In genomic region chr3:51983578-51984268, GRCh38 we compare ENCODE assay signal across 8 cellular contexts. TPM values are rescaled to one million over a fixed set of nuclear protein-coding genes. Genes with fewer than 3 reads are reported as not detected.
DNase-seq lines count a peak whose midpoint lies in the region; TF ChIP-seq lines count a peak whose summit lies in the region.

No MANE protein-coding gene starts in this region.

- H3K27ac Mint-ChIP-seq in endodermal cell: peak overlapping the region; percentile 97
- peak overlapping the region; percentile 97 for H3K27ac Mint-ChIP-seq in neural crest cell (ENCODE audit: unreplicated experiment)

- no peaks in the 10 kb centered on the region for H4K20me1 ChIP-seq in OCI-LY7 (ENCODE audit: insufficient read depth, low read length)

- intact Hi-C loops in OCI-LY7 (cut with micrococcal nuclease; ENCODE audit: unreplicated experiment): no loop called here

- H3K36me3 ChIP-seq in OCI-LY7 (ENCODE audit: insufficient read depth, low read length) (no peaks in the 10 kb centered on the region), endodermal cell (ENCODE audit: control insufficient read depth, insufficient read depth, low read length) (no peaks in the 10 kb centered on the region)

- 78 to 79% methylated on average over 9 to 22 of the region's 22 CpGs for WGBS in endodermal cell (ENCODE audit: insufficient coverage in 1 of 2, insufficient read length in 1 of 2), 2 experiments

- 0 out of 2 replicates have a peak overlapping the region, but pooled peaks have one; percentile 28 for H2AFZ ChIP-seq in OCI-LY7 (ENCODE audit: low read length)

- H3K36me3 Mint-ChIP-seq in endodermal cell (ENCODE audit: low read depth) (peaks cover 5% of the 10 kb centered on the region), neural crest cell (ENCODE audit: low read depth) (peaks cover 2% of the 10 kb centered on the region)

- no peaks in the 10 kb centered on the region for H3K9me2 ChIP-seq in OCI-LY7 (ENCODE audit: insufficient read depth, low read length)

- H3K27me3 ChIP-seq in endodermal cell (ENCODE audit: control insufficient read depth, insufficient read depth, low read length, poor library complexity, severe bottlenecking): no peaks in the 10 kb centered on the region

- no peak for DNase-seq in OCI-LY7 (ENCODE audit: low spot score)
- no peak for DNase-seq in endodermal cell
- no peak for DNase-seq in neural crest cell (ENCODE audit: low read depth, low spot score)
- no peak for DNase-seq in DMS79 treated with DMSO at 0.1 percent for 48 hours (lab: John Stamatoyannopoulos, UW)
- DNase-seq in putamen (ENCODE audit: low spot score): no peak
- DNase-seq in NOMO-1 treated with dmso at 0.1 percent for 144 hours (lab: John Stamatoyannopoulos, UW; ENCODE audit: unreplicated experiment): no peak
- DNase-seq in T1000 (lab: John Stamatoyannopoulos, UW): no peak

- no peaks in the 10 kb centered on the region for H3K27me3 Mint-ChIP-seq in endodermal cell (ENCODE audit: insufficient read depth)
- H3K27me3 Mint-ChIP-seq in neural crest cell (ENCODE audit: low read depth): peaks cover 2% of the 10 kb centered on the region

- POLR2A ChIA-PET in OCI-LY7 (lab: Charles Lee): interaction anchor here (0.7 to 1.1 kb wide), 2 partner anchors 9 to 136 kb away, joined by 4 read pairs; no protein-coding TSS in a partner anchor

- BruUV-seq in OCI-LY7 (replicated peaks; lab: Mats Ljungman, UMichigan): no TSS peak

- H3K27ac ChIP-seq in C4-2B (peak overlapping the region; percentile 83), OCI-LY7 (ENCODE audit: low read depth, low read length, poor library complexity, severe bottlenecking) (no peak overlapping the region), endodermal cell (ENCODE audit: low read depth, low read length) (peak overlapping the region; percentile 10)

- no peaks in the 10 kb centered on the region for H3K9me3 ChIP-seq in OCI-LY7 (ENCODE audit: low read length)
- H3K9me3 ChIP-seq in endodermal cell (ENCODE audit: control insufficient read depth, low read length): no peaks in the 10 kb centered on the region

- peak overlapping the region; percentile 76 for H3K9ac ChIP-seq in endodermal cell (ENCODE audit: extremely low read depth, low read length, poor library complexity, severe bottlenecking)

- H3K4me1 Mint-ChIP-seq in endodermal cell (peaks cover 8% of the 10 kb centered on the region), neural crest cell (peaks cover 28% of the 10 kb centered on the region)

- peak overlapping the region; percentile 48 for H3K4me3 ChIP-seq in OCI-LY7 (ENCODE audit: low read depth, low read length, poor library complexity, severe bottlenecking)
- peak overlapping the region; percentile 88 for H3K4me3 ChIP-seq in endodermal cell (ENCODE audit: low read length)

- TF ChIP-seq CTCF in C4-2B (conservative IDR thresholded peaks at IDR 0.05) (no peak), OCI-LY7 (conservative IDR thresholded peaks at IDR 0.05; ENCODE audit: low read length) (no peak), endodermal cell (conservative IDR thresholded peaks at IDR 0.05) (no peak), neural crest cell (conservative IDR thresholded peaks at IDR 0.05) (no peak)

- H3K4me3 Mint-ChIP-seq in endodermal cell: peak overlapping the region; percentile 69
- H3K4me3 Mint-ChIP-seq in neural crest cell: peak overlapping the region; percentile 88

- H3K9me3 Mint-ChIP-seq in endodermal cell: no peaks in the 10 kb centered on the region
- H3K9me3 Mint-ChIP-seq in neural crest cell: no peaks in the 10 kb centered on the region

- peaks cover 8% of the 10 kb centered on the region for H3K4me1 ChIP-seq in OCI-LY7 (ENCODE audit: insufficient read depth, low read length, poor library complexity, severe bottlenecking)
- peaks cover 8% of the 10 kb centered on the region for H3K4me1 ChIP-seq in endodermal cell (ENCODE audit: control insufficient read depth, insufficient read depth, low read length)

- CTCF ChIA-PET in OCI-LY7 (lab: Charles Lee; ENCODE audit: unreplicated experiment): no interaction called here

- peak overlapping the region; percentile 57; the same call in 1 of the 2 replicates for H3K4me2 ChIP-seq in OCI-LY7 (ENCODE audit: low read length)

- H3K79me2 ChIP-seq in OCI-LY7 (ENCODE audit: insufficient read depth, low read depth, low read length): no peaks in the 10 kb centered on the region

RNA-seq across cellular contexts. Expression of gene ACY1, which starts 0.4 kb away (rescaled TPM):
- 0.54 and 3.3 TPM in 2 replicates for total RNA-seq in OCI-LY7 (2014; rRNA removed; shearing (Covaris generic))
- total RNA-seq in OCI-LY7 (2022) (4.0 and 5.6 TPM in 2 replicates), endodermal cell (10 to 100 TPM; 58.2 to 69.4 TPM), neural crest cell (29.9 and 32.5 TPM in 2 replicates)
- 26.0 TPM for polyA plus RNA-seq in endodermal cell (2013, experiment 1 of 2)
- polyA plus RNA-seq in endodermal cell (2013, experiment 2 of 2): 22.8 TPM

RNA-seq across cellular contexts. Expression of gene ABHD14A, which starts 8.9 kb away (rescaled TPM):
- total RNA-seq in OCI-LY7 (2014; rRNA removed; shearing (Covaris generic)): 3.7 and 7.5 TPM in 2 replicates
- total RNA-seq in OCI-LY7 (2022) (8.9 and 10.5 TPM in 2 replicates), endodermal cell (10 to 100 TPM in 1 of 2 donors, 1 to 10 TPM in 1; 9.6 to 10.1 TPM), neural crest cell (12.3 and 14.8 TPM in 2 replicates)
- 14.9 TPM for polyA plus RNA-seq in endodermal cell (2013, experiment 1 of 2)
- 15.1 TPM for polyA plus RNA-seq in endodermal cell (2013, experiment 2 of 2)

RNA-seq across cellular contexts. Expression of gene ABHD14B, which starts 9.9 kb away (rescaled TPM):
- 11.3 and 16.1 TPM in 2 replicates for total RNA-seq in OCI-LY7 (2014; rRNA removed; shearing (Covaris generic))
- total RNA-seq in OCI-LY7 (2022) (40.1 and 41.4 TPM in 2 replicates), endodermal cell (10 to 100 TPM; 11.4 to 12.9 TPM), neural crest cell (4.7 and 6.2 TPM in 2 replicates)
- polyA plus RNA-seq in endodermal cell (2013, experiment 1 of 2): 10.4 TPM
- polyA plus RNA-seq in endodermal cell (2013, experiment 2 of 2): 8.6 TPM

RNA-seq across cellular contexts. Expression of gene RPL29, which starts 12.0 kb away (rescaled TPM):
- 1,739 and 1,781 TPM in 2 replicates for total RNA-seq in OCI-LY7 (2014; rRNA removed; shearing (Covaris generic))
- total RNA-seq in OCI-LY7 (2022) (1,513 and 1,535 TPM in 2 replicates), endodermal cell (1,000 to 10,000 TPM; 1,325 to 1,600 TPM), neural crest cell (1,471 and 1,533 TPM in 2 replicates)
- polyA plus RNA-seq in endodermal cell (2013, experiment 1 of 2): 1,775 TPM
- polyA plus RNA-seq in endodermal cell (2013, experiment 2 of 2): 1,656 TPM

RNA-seq across cellular contexts. Expression of gene PCBP4, which starts 16.5 kb away (rescaled TPM):
- total RNA-seq in OCI-LY7 (2014; rRNA removed; shearing (Covaris generic)): 1.4 and 2.0 TPM in 2 replicates
- 12.5 and 14.4 TPM in 2 replicates for total RNA-seq in OCI-LY7 (2022)
- total RNA-seq in endodermal cell: 10 to 100 TPM; 54.1 to 68.1 TPM
- 184 TPM for polyA plus RNA-seq in endodermal cell (2013, experiment 1 of 2)
- 158 TPM for polyA plus RNA-seq in endodermal cell (2013, experiment 2 of 2)
- 228 and 235 TPM in 2 replicates for total RNA-seq in neural crest cell
